31 cellular contexts compared by ENCODE assay signal in the genomic region with DNA sequence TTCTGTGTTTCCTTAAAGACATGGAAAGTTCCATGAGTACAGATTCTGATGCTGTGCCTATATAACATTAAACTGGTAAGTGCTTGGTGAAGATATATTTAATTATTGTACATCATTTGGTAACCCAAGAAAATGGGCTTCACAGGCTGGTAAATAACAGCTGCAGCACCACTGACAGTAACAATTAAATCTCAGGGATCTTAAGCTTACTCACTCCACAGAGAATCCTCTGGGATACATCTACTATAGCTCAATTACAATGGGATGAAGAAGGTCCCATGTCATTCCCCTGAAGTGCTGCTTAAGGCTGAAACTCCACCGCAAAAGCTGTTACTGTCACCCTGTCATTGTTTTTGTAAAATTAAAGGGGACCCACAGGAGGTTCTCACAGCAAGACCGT.
"Had no signal": no experiment of that assay in that cellular context is flagged by ENCODE, and none has a peak within 500 bp of the region (broad histone marks: within the 10 kb centered on the region; RNA-seq: fewer than 3 reads in every experiment).

No MANE protein-coding gene starts in this region.

- H3K4me3 ChIP-seq: ascending aorta, cardiac muscle cell had no signal

- H3K36me3 ChIP-seq: ascending aorta, cardiac muscle cell had no signal

- H3K4me1 Mint-ChIP-seq: activated B cell treated with CpG ODN at 0.5 μM for 24 hours; activated naive CD4-positive, alpha-beta T cell treated with anti-CD3 and anti-CD28 coated beads, Interleukin-2, amount 10 ng/mL, durations not matched to agents 7 days and 5 days; activated naive CD4-positive, alpha-beta T cell treated with anti-CD3 and anti-CD28 coated beads, Interleukin-2, amount 50 U/mL, for 24 hours; brain; central memory CD8-positive, alpha-beta T cell had no signal

- H3K27me3 ChIP-seq: ascending aorta, cardiac muscle cell had no signal

- DNase-seq: activated B cell treated with CpG ODN at 0.5 μM for 24 hours; activated CD4-positive, alpha-beta T cell treated with anti-CD3 and anti-CD28 coated beads for 4 hours; activated CD4-positive, alpha-beta T cell treated with anti-CD3 and anti-CD28 coated beads, Interleukin-2, amount 10 ng/mL, durations not matched to agents 24 days and 14 days; activated CD4-positive, alpha-beta T cell treated with anti-CD3 and anti-CD28 coated beads, Interleukin-2, amount 50 U/mL, for 48 hours; activated CD4-positive, CD25-positive, alpha-beta regulatory T cell treated with anti-CD3 and anti-CD28 coated beads, Interleukin-2, amount 50 U/mL, for 72 hours; activated CD8-positive, alpha-beta memory T cell treated with anti-CD3 and anti-CD28 coated beads, Interleukin-2, amount 50 U/mL, for 48 hours; activated CD8-positive, alpha-beta T cell treated with anti-CD3 and anti-CD28 coated beads for 36 hours; activated effector memory CD4-positive, alpha-beta T cell treated with Interleukin-2 at 50 U/mL for 16 hours; activated gamma-delta T cell; activated naive CD4-positive, alpha-beta T cell treated with anti-CD3 and anti-CD28 coated beads, Interleukin-2, amount 10 ng/mL, durations not matched to agents 7 days and 5 days; activated naive CD4-positive, alpha-beta T cell treated with Interleukin-2 at 50 U/mL for 16 hours; activated naive CD8-positive, alpha-beta T cell treated with anti-CD3 and anti-CD28 coated beads, Interleukin-2, amount 10 ng/mL, durations not matched to agents 7 days and 5 days; activated naive CD8-positive, alpha-beta T cell treated with anti-CD3 and anti-CD28 coated beads, Interleukin-2, amount 50 U/mL, for 24 hours; activated T-cell treated with anti-CD3 and anti-CD28 coated beads, Interleukin-2, amount 50 U/mL, for 4 hours; amygdala; anterior cingulate cortex; caudate nucleus; cerebellar nuclear complex; T-helper 1 cell; T-helper 2 cell; T-helper 9 cell had no signal

- H3K9me3 ChIP-seq: ascending aorta had no signal

- H3K36me3 Mint-ChIP-seq: activated naive CD4-positive, alpha-beta T cell treated with anti-CD3 and anti-CD28 coated beads, Interleukin-2, amount 10 ng/mL, durations not matched to agents 7 days and 5 days; activated naive CD4-positive, alpha-beta T cell treated with anti-CD3 and anti-CD28 coated beads, Interleukin-2, amount 50 U/mL, for 24 hours; activated naive CD8-positive, alpha-beta T cell treated with anti-CD3 and anti-CD28 coated beads, Interleukin-2, amount 10 ng/mL, durations not matched to agents 7 days and 5 days; brain had no signal

- ATAC-seq: activated CD8-positive, alpha-beta T cell treated with anti-CD3 and anti-CD28 coated beads for 36 hours; activated naive CD8-positive, alpha-beta T cell treated with anti-CD3 and anti-CD28 coated beads, Interleukin-2, amount 50 U/mL, for 24 hours; activated T-cell treated with anti-CD3 and anti-CD28 coated beads, Interleukin-2, amount 50 U/mL, for 4 hours had no signal

- H3K9me3 Mint-ChIP-seq: activated B cell treated with CpG ODN at 0.5 μM for 24 hours; activated CD4-positive, alpha-beta T cell treated with anti-CD3 and anti-CD28 coated beads, Interleukin-2, amount 10 ng/mL, durations not matched to agents 24 days and 14 days; activated CD8-positive, alpha-beta T cell treated with anti-CD3 and anti-CD28 coated beads for 36 hours; activated naive CD4-positive, alpha-beta T cell treated with anti-CD3 and anti-CD28 coated beads, Interleukin-2, amount 10 ng/mL, durations not matched to agents 7 days and 5 days; activated naive CD4-positive, alpha-beta T cell treated with anti-CD3 and anti-CD28 coated beads, Interleukin-2, amount 50 U/mL, for 24 hours; activated naive CD8-positive, alpha-beta T cell treated with anti-CD3 and anti-CD28 coated beads, Interleukin-2, amount 10 ng/mL, durations not matched to agents 7 days and 5 days; activated T-cell treated with anti-CD3 and anti-CD28 coated beads, Interleukin-2, amount 50 U/mL, for 4 hours; brain; central memory CD8-positive, alpha-beta T cell; T-helper 1 cell treated with Interleukin-12 subunit alpha and Interleukin-12 subunit beta and Interleukin-4 antibody, amounts not matched to agents 30 μg/mL and 1 μg/mL, for 36 hours; T-helper 2 cell treated with Interferon-gamma antibody and Interleukin-4, amounts not matched to agents 5 μg/mL and 100 μg/mL, for 36 hours had no signal

- H3K27me3 Mint-ChIP-seq: activated B cell treated with CpG ODN at 0.5 μM for 24 hours; activated CD4-positive, alpha-beta T cell treated with anti-CD3 and anti-CD28 coated beads, Interleukin-2, amount 10 ng/mL, durations not matched to agents 24 days and 14 days had no signal

- H3K4me3 Mint-ChIP-seq: activated B cell treated with CpG ODN at 0.5 μM for 24 hours; activated CD4-positive, alpha-beta T cell treated with anti-CD3 and anti-CD28 coated beads, Interleukin-2, amount 10 ng/mL, durations not matched to agents 24 days and 14 days; activated CD8-positive, alpha-beta T cell treated with anti-CD3 and anti-CD28 coated beads for 36 hours; activated naive CD4-positive, alpha-beta T cell treated with anti-CD3 and anti-CD28 coated beads, Interleukin-2, amount 10 ng/mL, durations not matched to agents 7 days and 5 days; activated naive CD4-positive, alpha-beta T cell treated with anti-CD3 and anti-CD28 coated beads, Interleukin-2, amount 50 U/mL, for 24 hours; activated naive CD8-positive, alpha-beta T cell; activated naive CD8-positive, alpha-beta T cell treated with anti-CD3 and anti-CD28 coated beads, Interleukin-2, amount 10 ng/mL, durations not matched to agents 7 days and 5 days; activated naive CD8-positive, alpha-beta T cell treated with anti-CD3 and anti-CD28 coated beads, Interleukin-2, amount 50 U/mL, for 24 hours; activated T-cell treated with anti-CD3 and anti-CD28 coated beads, Interleukin-2, amount 50 U/mL, for 4 hours; brain; central memory CD8-positive, alpha-beta T cell; T-helper 1 cell treated with Interleukin-12 subunit alpha and Interleukin-12 subunit beta and Interleukin-4 antibody, amounts not matched to agents 30 μg/mL and 1 μg/mL, for 36 hours; T-helper 2 cell treated with Interferon-gamma antibody and Interleukin-4, amounts not matched to agents 5 μg/mL and 100 μg/mL, for 36 hours had no signal

- H3K27ac ChIP-seq: ascending aorta, cardiac muscle cell, VCaP had no signal

- H3K27ac Mint-ChIP-seq: activated B cell treated with CpG ODN at 0.5 μM for 24 hours; activated CD4-positive, alpha-beta T cell treated with anti-CD3 and anti-CD28 coated beads, Interleukin-2, amount 10 ng/mL, durations not matched to agents 24 days and 14 days; activated CD8-positive, alpha-beta T cell treated with anti-CD3 and anti-CD28 coated beads for 36 hours; activated naive CD4-positive, alpha-beta T cell treated with anti-CD3 and anti-CD28 coated beads, Interleukin-2, amount 10 ng/mL, durations not matched to agents 7 days and 5 days; activated naive CD4-positive, alpha-beta T cell treated with anti-CD3 and anti-CD28 coated beads, Interleukin-2, amount 50 U/mL, for 24 hours; activated naive CD8-positive, alpha-beta T cell; activated naive CD8-positive, alpha-beta T cell treated with anti-CD3 and anti-CD28 coated beads, Interleukin-2, amount 10 ng/mL, durations not matched to agents 7 days and 5 days; activated naive CD8-positive, alpha-beta T cell treated with anti-CD3 and anti-CD28 coated beads, Interleukin-2, amount 50 U/mL, for 24 hours; activated T-helper 2 cell treated with anti-CD3 and anti-CD28 coated beads, Interferon-gamma antibody, Interleukin-2, Interleukin-4, amounts not matched to agents 10 μg/mL and 5 μg/mL and 100 μg/mL, durations not matched to agents 14 hours and 24 hours and 36 hours; brain; T-helper 1 cell treated with Interleukin-12 subunit alpha and Interleukin-12 subunit beta and Interleukin-4 antibody, amounts not matched to agents 30 μg/mL and 1 μg/mL, for 36 hours; T-helper 2 cell treated with Interferon-gamma antibody and Interleukin-4, amounts not matched to agents 5 μg/mL and 100 μg/mL, for 36 hours had no signal
